In genomic region chr13:43852923-43853404, GRCh38 we compare ENCODE assay signal across 11 cellular contexts.
"Had no signal": no experiment of that assay in that cellular context is flagged by ENCODE, and none has a peak within 500 bp of the region (broad histone marks: within the 10 kb centered on the region; RNA-seq: fewer than 3 reads in every experiment).

No MANE protein-coding gene starts in this region.

- H3K9ac ChIP-seq: GM23248 had no signal

- H3K27ac ChIP-seq: GM23248 had no signal

- H3K4me3 ChIP-seq: GM23248, GM23338, HAP-1 had no signal

- H3K4me1 Mint-ChIP-seq: GM23338, H9 had no signal

- DNase-seq: GM23248, GOT3, H7, H9, HCEC 1CT, HFFc6 had no signal

- H3K36me3 ChIP-seq: HAP-1 had no signal

- ATAC-seq: GM23338, HCT116 had no signal

- H3K27ac Mint-ChIP-seq: GM23338, H9, HFFc6 had no signal

- H2AFZ ChIP-seq: GM23248, GM23338 had no signal

- H3K4me3 Mint-ChIP-seq: GM23338, H9, HFFc6 had no signal

- H3K4me2 ChIP-seq: GM23338 had no signal

- FAIRE-seq: H1, H54 had no signal
